ENCODE assay signal across 19 cellular contexts in the genomic region with DNA sequence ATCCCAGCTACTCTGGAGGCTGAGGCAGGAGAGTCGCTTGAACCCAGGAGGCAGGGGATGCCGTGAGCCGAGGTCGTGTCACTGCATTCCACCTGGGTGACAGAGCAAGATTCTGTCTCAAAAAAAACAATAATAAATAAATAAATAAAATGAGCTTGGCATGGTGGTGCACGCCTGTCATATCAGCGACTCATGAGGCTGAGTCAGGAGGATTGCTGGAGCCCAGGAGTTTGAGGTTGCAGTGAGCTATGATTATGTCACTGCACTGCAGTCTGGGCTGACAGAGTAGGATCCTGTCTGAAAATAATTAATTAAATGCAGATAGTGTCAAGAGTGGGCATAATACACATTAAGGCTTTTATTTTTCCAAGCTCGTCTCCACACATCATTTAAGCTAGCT.
DNase-seq lines count a peak whose midpoint lies in the region; ATAC-seq, FAIRE-seq and TF ChIP-seq lines count a peak whose summit lies in the region.
"Had no signal": no experiment of that assay in that cellular context is flagged by ENCODE, and none has a peak within 500 bp of the region (broad histone marks: within the 10 kb centered on the region; RNA-seq: fewer than 3 reads in every experiment).

No MANE protein-coding gene starts in this region.

- peaks cover 19% of the 10 kb centered on the region for H3K36me3 ChIP-seq in ACC112 (ENCODE audit: insufficient read depth, low read length)
- peaks cover 0 to 23% (median 0%) of the 10 kb centered on the region in 3 donors for H3K36me3 ChIP-seq in Peyer's patch
- H3K36me3 ChIP-seq: thoracic aorta had no signal

- TF ChIP-seq CTCF in foreskin fibroblast (IDR thresholded peaks at IDR 0.05; ENCODE audit: low read depth, low read length) (no peak), Peyer's patch (IDR thresholded peaks at IDR 0.05) (no peak)

- peaks cover 8% of the 10 kb centered on the region for H3K4me1 ChIP-seq in ACC112 (ENCODE audit: control insufficient read depth, insufficient read depth, low read length, unreplicated experiment)
- no peaks in the 10 kb centered on the region for H3K4me1 ChIP-seq in Peyer's patch
- H3K4me1 ChIP-seq: psoas muscle had no signal

- H3K27ac ChIP-seq in ACC112 (ENCODE audit: low read depth, low read length): peak overlapping the region; percentile 14; the same call in 1 of the 2 replicates
- H3K27ac ChIP-seq in Peyer's patch: no peak overlapping the region
- H3K27ac ChIP-seq: psoas muscle, thoracic aorta had no signal

- no peak overlapping the region for H2AFZ ChIP-seq in ACC112 (ENCODE audit: low read length, unreplicated experiment)

- TF ChIP-seq POLR2A in Peyer's patch (IDR thresholded peaks at IDR 0.05): no peak

- DNase-seq in HS-5 (ENCODE audit: low read depth) (peak; percentile 22), amniotic epithelial cell (ENCODE audit: low read depth) (peak; percentile 66), foreskin fibroblast (peak; percentile 31 to 83), NCI-H69 (lab: John Stamatoyannopoulos, UW) (no peak), Peyer's patch (no peak), GM19239 (ENCODE audit: insufficient read length, low spot score) (no peak)
- DNase-seq: DMS 273 treated with DMSO at 0.1 percent for 48 hours; effector memory CD8-positive, alpha-beta T cell; foreskin melanocyte; MM.1S; NCI-H2029; NCI-H526; psoas muscle; stimulated activated CD4-positive, alpha-beta T cell treated with anti-CD3 and anti-CD28 coated beads, Interleukin-12 subunit alpha, Interleukin-12 subunit beta, amount 100 ng/mL, for 4 hours; T1000 had no signal

- H3K9me3 ChIP-seq in Peyer's patch: no peaks in the 10 kb centered on the region
- H3K9me3 ChIP-seq: psoas muscle, thoracic aorta had no signal

- peaks cover 5% of the 10 kb centered on the region for H3K79me2 ChIP-seq in ACC112 (ENCODE audit: control insufficient read depth, insufficient read depth, low read length, unreplicated experiment)

- H3K27me3 ChIP-seq in ACC112 (ENCODE audit: insufficient read depth, low read length): no peaks in the 10 kb centered on the region
- H3K27me3 ChIP-seq in Peyer's patch: no peaks in the 10 kb centered on the region

- no peak for FAIRE-seq in GM19239 (lab: Jason Lieb, UNC)
- FAIRE-seq: A204.1 had no signal

- ATAC-seq in GM21723 (IDR thresholded peaks at IDR 0.05; ENCODE audit: unreplicated experiment): no peak
- ATAC-seq: effector memory CD8-positive, alpha-beta T cell; psoas muscle had no signal

- H3K4me3 ChIP-seq in ACC112 (ENCODE audit: low read depth, low read length) (no peak overlapping the region), foreskin fibroblast (ENCODE audit: low read depth in 1 of 2, low read length in 2 of 2) (no peak overlapping the region), Peyer's patch (no peak overlapping the region)
- H3K4me3 ChIP-seq: psoas muscle, thoracic aorta had no signal

Comparison
In these comparisons a context has a peak if more than half of its experiments do, and no peak if none do; other contexts are left out.
1. DNase-seq: peak in HS-5 (single experiment), amniotic epithelial cell (single experiment) and foreskin fibroblast (2 of 2); none in NCI-H69 (single experiment), Peyer's patch (0 of 3) and GM19239 (single experiment).